Comparison of ENCODE assay signal across 8 cellular contexts in genomic region chr1:89995595-89996397, GRCh38. TPM values are rescaled to one million over a fixed set of nuclear protein-coding genes. Genes with fewer than 3 reads are reported as not detected.
DNase-seq lines count a peak whose midpoint lies in the region; ATAC-seq and TF ChIP-seq lines count a peak whose summit lies in the region.

No MANE protein-coding gene starts in this region.

- H3K36me3 ChIP-seq in HEK293 (ENCODE audit: control insufficient read depth in 2 of 2, insufficient read depth in 1 of 2, low read length in 2 of 2) = peaks cover 12 to 22% of the 10 kb centered on the region in 2 experiments
- H3K36me3 ChIP-seq in right atrium auricular region = no peaks in the 10 kb centered on the region

- H3K27ac ChIP-seq in HEK293 (ENCODE audit: extremely low read depth, low read depth, low read length) (peak overlapping the region; percentile 85), right atrium auricular region (peak overlapping the region; percentile 97 to 98)

- H3K4me3 ChIP-seq in HEK293 (ENCODE audit: low read depth, low read length) = peak overlapping the region; percentile 100
- H3K4me3 ChIP-seq in right atrium auricular region = peak overlapping the region; percentile 80 to 89
- H3K4me3 ChIP-seq in skeletal muscle cell (ENCODE audit: low read depth, low read length) = peak overlapping the region; percentile 68

- no peaks in the 10 kb centered on the region for H3K9me3 Mint-ChIP-seq in activated CD8-positive, alpha-beta T cell treated with anti-CD3 and anti-CD28 coated beads, Interleukin-2, amount 10 ng/mL, durations not matched to agents 7 days and 5 days (ENCODE audit: insufficient read depth)

- H3K27ac Mint-ChIP-seq in activated CD8-positive, alpha-beta T cell treated with anti-CD3 and anti-CD28 coated beads, Interleukin-2, amount 10 ng/mL, durations not matched to agents 7 days and 5 days = peak overlapping the region; percentile 96

- CTCF ChIA-PET in HEK293 (lab: Yijun Ruan, JAX) = no interaction called here
- CTCF ChIA-PET in activated CD8-positive, alpha-beta T cell treated with anti-CD3 and anti-CD28 coated beads, Interleukin-2, amount 10 ng/mL, durations not matched to agents 7 days and 5 days (lab: Charles Lee) = interaction anchor here (1.0 to 1.1 kb wide), 2 partner anchors 152 to 214 kb away, joined by 3 to 4 read pairs; no protein-coding TSS in a partner anchor

- H3K4me1 ChIP-seq in HEK293 (ENCODE audit: control insufficient read depth, insufficient read depth, low read length) (peaks cover 15% of the 10 kb centered on the region), right atrium auricular region (peaks cover 0 to 25% of the 10 kb centered on the region in 2 donors)

- no peak for ATAC-seq in activated CD8-positive, alpha-beta T cell treated with anti-CD3 and anti-CD28 coated beads, Interleukin-2, amount 10 ng/mL, durations not matched to agents 7 days and 5 days
- no peak for ATAC-seq in HG03565 (IDR thresholded peaks at IDR 0.05; ENCODE audit: unreplicated experiment)

- no peak for TF ChIP-seq CTCF in HEK293 (tag by site-specific recombination; IDR thresholded peaks at IDR 0.05)
- no peak for TF ChIP-seq CTCF in right atrium auricular region (IDR thresholded peaks at IDR 0.05)

- H3K4me1 Mint-ChIP-seq in activated CD8-positive, alpha-beta T cell treated with anti-CD3 and anti-CD28 coated beads, Interleukin-2, amount 10 ng/mL, durations not matched to agents 7 days and 5 days (ENCODE audit: low read depth) = peaks cover 26% of the 10 kb centered on the region

- H3K4me3 Mint-ChIP-seq in activated CD8-positive, alpha-beta T cell treated with anti-CD3 and anti-CD28 coated beads, Interleukin-2, amount 10 ng/mL, durations not matched to agents 7 days and 5 days = peak overlapping the region; percentile 99

- peaks cover 11% of the 10 kb centered on the region for H3K27me3 Mint-ChIP-seq in activated CD8-positive, alpha-beta T cell treated with anti-CD3 and anti-CD28 coated beads, Interleukin-2, amount 10 ng/mL, durations not matched to agents 7 days and 5 days (ENCODE audit: low read depth)

- H3K36me3 Mint-ChIP-seq in activated CD8-positive, alpha-beta T cell treated with anti-CD3 and anti-CD28 coated beads, Interleukin-2, amount 10 ng/mL, durations not matched to agents 7 days and 5 days (ENCODE audit: low read depth) = peaks cover 12% of the 10 kb centered on the region

- peak; percentile 38 to 40 for DNase-seq in AML-193 (lab: John Stamatoyannopoulos, UW)
- DNase-seq in activated CD8-positive, alpha-beta T cell treated with anti-CD3 and anti-CD28 coated beads, Interleukin-2, amount 10 ng/mL, durations not matched to agents 7 days and 5 days = no peak
- no peak for DNase-seq in right atrium auricular region (ENCODE audit: low spot score)
- DNase-seq in skeletal muscle cell (ENCODE audit: low read depth) = no peak
- no peak for DNase-seq in NCI-H1436 (lab: John Stamatoyannopoulos, UW)
- DNase-seq in HK-2 (ENCODE audit: unreplicated experiment) = no peak

- no peaks in the 10 kb centered on the region for H3K9me3 ChIP-seq in HEK293 (ENCODE audit: control insufficient read depth, insufficient read depth, low read depth, low read length)
- H3K9me3 ChIP-seq in right atrium auricular region = no peaks in the 10 kb centered on the region

- POLR2A ChIA-PET in HEK293 (lab: Yijun Ruan, JAX) = interaction anchor here (0.8 to 1.1 kb wide), 2 partner anchors 153 to 175 kb away, joined by 3 read pairs; partner anchors contain the start of gene LRRC8D
- POLR2A ChIA-PET in activated CD8-positive, alpha-beta T cell treated with anti-CD3 and anti-CD28 coated beads, Interleukin-2, amount 10 ng/mL, durations not matched to agents 7 days and 5 days (lab: Charles Lee) = interaction anchor here (0.6 kb wide), 1 partner anchor 321 kb away, joined by 4 read pairs; no protein-coding TSS in a partner anchor

- H3K27me3 ChIP-seq in right atrium auricular region = no peaks in the 10 kb centered on the region

TF ChIP-seq in HEK293, 187 proteins besides CTCF, POLR2A, EP300 and RAD21:
- TF ChIP-seq PRDM6 (tag by site-specific recombination; IDR thresholded peaks at IDR 0.05) (peak; percentile 47; the same call in 1 of the 2 replicates), KLF9 (tag by site-specific recombination; IDR thresholded peaks at IDR 0.05; ENCODE audit: low read depth) (no peak), ZXDB (tag by site-specific recombination; IDR thresholded peaks at IDR 0.05) (no peak)

RNA-seq across cellular contexts. Expression of gene ZNF326, which starts 0.9 kb away (rescaled TPM):
- total RNA-seq in activated CD8-positive, alpha-beta T cell treated with anti-CD3 and anti-CD28 coated beads, Interleukin-2, amount 10 ng/mL, durations not matched to agents 7 days and 5 days = 10 to 100 TPM; 18.1 TPM
- 1 to 10 TPM; 5.3 to 7.3 TPM for total RNA-seq in right atrium auricular region

Comparison
In these comparisons a context has a peak if more than half of its experiments do, and no peak if none do; other contexts are left out.
1. DNase-seq: peak in AML-193 (2 of 2); none in activated CD8-positive, alpha-beta T cell treated with anti-CD3 and anti-CD28 coated beads, Interleukin-2, amount 10 ng/mL, durations not matched to agents 7 days and 5 days (single experiment), right atrium auricular region (single experiment), skeletal muscle cell (single experiment), NCI-H1436 (single experiment) and HK-2 (single experiment).
2. Peak in every context shown above with its lines, with median percentiles within 50 percentile points of each other: H3K4me3 ChIP-seq.